Comparison of ENCODE assay signal across 17 cellular contexts in the genomic region with DNA sequence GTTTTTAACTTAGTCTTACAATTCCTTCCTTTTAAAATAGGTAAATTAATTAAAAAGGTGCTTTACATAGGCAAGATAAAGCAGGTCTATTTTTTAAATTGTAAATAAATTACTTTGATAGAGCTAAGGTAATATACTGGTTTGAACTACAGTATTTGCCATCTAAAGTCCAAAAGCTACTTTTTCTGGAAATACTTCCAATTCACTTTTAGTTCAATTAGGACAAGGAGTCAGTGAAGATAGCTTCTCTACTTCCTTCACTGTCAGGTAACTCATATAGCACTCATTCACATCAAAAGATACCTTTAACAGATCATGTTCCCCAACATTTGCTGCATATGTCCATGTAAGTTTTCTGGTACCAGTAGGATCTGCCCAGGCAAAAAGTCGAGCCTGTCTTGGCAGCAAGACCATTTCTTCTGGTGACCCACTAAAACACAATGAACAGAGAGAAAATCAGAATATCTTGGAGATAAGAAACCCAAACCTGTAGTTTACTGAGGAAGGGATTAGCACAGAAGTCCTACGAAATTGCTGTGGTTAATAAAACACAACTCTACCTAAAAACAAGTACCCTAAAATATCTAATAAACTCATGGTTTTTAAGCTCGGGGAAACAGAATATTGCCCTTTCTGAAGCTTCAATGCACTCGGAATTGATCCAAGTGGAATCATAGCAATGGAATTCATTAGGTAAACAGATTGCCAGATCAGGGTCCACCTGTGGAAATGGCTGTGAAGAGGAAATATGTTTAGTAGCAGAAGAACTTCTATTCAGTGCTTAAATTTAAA.
DNase-seq lines count a peak whose midpoint lies in the region; ATAC-seq, FAIRE-seq and TF ChIP-seq lines count a peak whose summit lies in the region.
"Had no signal": no experiment of that assay in that cellular context is flagged by ENCODE, and none has a peak within 500 bp of the region (broad histone marks: within the 10 kb centered on the region; RNA-seq: fewer than 3 reads in every experiment).

No MANE protein-coding gene starts in this region.

- H3K27me3 Mint-ChIP-seq in endothelial cell (ENCODE audit: unreplicated experiment) (no peaks in the 10 kb centered on the region), GM23338 (ENCODE audit: insufficient read depth, low read depth, poor library complexity) (peaks cover 1% of the 10 kb centered on the region)
- H3K27me3 Mint-ChIP-seq: B cell; CD4-positive, CD25-positive, alpha-beta regulatory T cell had no signal

- H3K9me2 ChIP-seq in GM23338 (ENCODE audit: insufficient read depth), result no peaks in the 10 kb centered on the region

- no peaks in the 10 kb centered on the region for H4K20me1 ChIP-seq in GM23338 (replicated peaks; ENCODE audit: insufficient read depth)

- no peak overlapping the region for H3K4me3 Mint-ChIP-seq in endothelial cell (ENCODE audit: unreplicated experiment)
- no peak overlapping the region for H3K4me3 Mint-ChIP-seq in GM23338
- H3K4me3 Mint-ChIP-seq: B cell; CD4-positive, CD25-positive, alpha-beta regulatory T cell had no signal

- DNase-seq in RWPE2 (ENCODE audit: low spot score), result no peak
- peak; percentile 29 for DNase-seq in kidney tubule cell (ENCODE audit: low spot score)
- peak; percentile 66 for DNase-seq in small intestine
- DNase-seq in endothelial cell (ENCODE audit: low spot score), result no peak
- no peak for DNase-seq in left colon
- DNase-seq in GM23338 (ENCODE audit: low spot score), result no peak
- DNase-seq: CD4-positive, CD25-positive, alpha-beta regulatory T cell; DMS53; H7; NCI-H146; NCI-H510A treated with DMSO at 0.1 percent for 48 hours; NCI-H82 had no signal

- H3K27ac ChIP-seq in HUES6 (ENCODE audit: low read depth, low read length) (0 out of 2 replicates have a peak overlapping the region, but pooled peaks have one; percentile 8), RWPE2 (ENCODE audit: poor library complexity, severe bottlenecking) (peak overlapping the region; percentile 46), small intestine (ENCODE audit: low read depth in 1 of 2, low read length in 1 of 2) (peak overlapping the region in 1 of 2 donors; percentile 20), GM23338 (ENCODE audit: low read depth) (no peak overlapping the region)
- H3K27ac ChIP-seq: SK-N-MC had no signal

- H3K27me3 ChIP-seq in HUES6 (ENCODE audit: control insufficient read depth, insufficient read depth, low read length) (no peaks in the 10 kb centered on the region), RWPE2 (ENCODE audit: insufficient read depth, poor library complexity, severe bottlenecking) (no peaks in the 10 kb centered on the region), small intestine (ENCODE audit: control insufficient read depth in 2 of 2, insufficient read depth in 2 of 2, low read length in 2 of 2) (no peaks in the 10 kb centered on the region), GM23338 (ENCODE audit: insufficient read depth) (no peaks in the 10 kb centered on the region)

- H3K36me3 Mint-ChIP-seq in endothelial cell (ENCODE audit: low read depth, unreplicated experiment) (no peaks in the 10 kb centered on the region), GM23338 (ENCODE audit: low read depth) (peaks cover 3% of the 10 kb centered on the region; the same call in 2 of the 3 replicates)

- TF ChIP-seq CTCF in RWPE2 (IDR thresholded peaks at IDR 0.05; ENCODE audit: poor library complexity, severe bottlenecking) (no peak), endothelial cell (IDR thresholded peaks at IDR 0.05; ENCODE audit: unreplicated experiment) (no peak), GM23338 (conservative IDR thresholded peaks at IDR 0.05; ENCODE audit: low read depth in 2 of 2) (no peak)

- FAIRE-seq in small intestine (lab: Jason Lieb, UNC), result no peak
- FAIRE-seq: GM19239 had no signal

- no peaks in the 10 kb centered on the region for H3K79me2 ChIP-seq in GM23338 (replicated peaks; ENCODE audit: insufficient read depth)

- H3K4me1 Mint-ChIP-seq in endothelial cell (ENCODE audit: unreplicated experiment) (no peaks in the 10 kb centered on the region), GM23338 (no peaks in the 10 kb centered on the region)
- H3K4me1 Mint-ChIP-seq: B cell had no signal

- no peak overlapping the region for H3K4me3 ChIP-seq in HUES6 (ENCODE audit: low read depth, low read length)
- no peak overlapping the region for H3K4me3 ChIP-seq in RWPE2 (ENCODE audit: severe bottlenecking)
- no peak overlapping the region for H3K4me3 ChIP-seq in small intestine (ENCODE audit: low read depth in 1 of 2, low read length in 2 of 2)
- no peak overlapping the region for H3K4me3 ChIP-seq in GM23338
- H3K4me3 ChIP-seq: SK-N-MC had no signal

- intact Hi-C loops in left colon (cut with DNase I, micrococcal nuclease), result no loop called here

- H3K9ac ChIP-seq in HUES6 (ENCODE audit: low read length), result no peak overlapping the region

- H3K4me1 ChIP-seq in HUES6 (ENCODE audit: control insufficient read depth, insufficient read depth, low read length) (no peaks in the 10 kb centered on the region), RWPE2 (ENCODE audit: insufficient read depth, poor library complexity, severe bottlenecking) (peaks cover 17% of the 10 kb centered on the region), small intestine (ENCODE audit: control insufficient read depth in 2 of 2, insufficient read depth in 1 of 2, low read depth in 1 of 2, low read length in 1 of 2) (no peaks in the 10 kb centered on the region), GM23338 (ENCODE audit: insufficient read depth) (no peaks in the 10 kb centered on the region)

- no peak overlapping the region for H3K27ac Mint-ChIP-seq in endothelial cell (ENCODE audit: unreplicated experiment)
- no peak overlapping the region for H3K27ac Mint-ChIP-seq in GM23338
- H3K27ac Mint-ChIP-seq: B cell had no signal

- ATAC-seq in RWPE2 (ENCODE audit: low read depth) (peak; percentile 92), left colon (no peak), GM23338 (no peak)
- ATAC-seq: Right ventricle myocardium inferior had no signal

- no peak overlapping the region for H3K4me2 ChIP-seq in GM23338

- H2AFZ ChIP-seq in GM23338, result no peak overlapping the region

- H3K36me3 ChIP-seq in HUES6 (ENCODE audit: control insufficient read depth, insufficient read depth, low read length), result no peaks in the 10 kb centered on the region; the same call in none of the 2 replicates
- peaks cover 52% of the 10 kb centered on the region for H3K36me3 ChIP-seq in RWPE2 (ENCODE audit: low read depth)
- H3K36me3 ChIP-seq in small intestine (ENCODE audit: control insufficient read depth in 2 of 2, insufficient read depth in 2 of 2, low read length in 2 of 2), result peaks cover 4 to 8% of the 10 kb centered on the region in 2 donors
- no peaks in the 10 kb centered on the region; the same call in none of the 2 replicates for H3K36me3 ChIP-seq in GM23338 (ENCODE audit: insufficient read depth)

- H3K9me3 ChIP-seq in HUES6 (ENCODE audit: control insufficient read depth, insufficient read depth, low read depth, low read length) (no peaks in the 10 kb centered on the region), RWPE2 (ENCODE audit: severe bottlenecking) (no peaks in the 10 kb centered on the region), small intestine (ENCODE audit: control insufficient read depth, low read depth) (no peaks in the 10 kb centered on the region)

- H3F3A ChIP-seq in GM23338 (replicated peaks; ENCODE audit: low read depth), result no peaks in the 10 kb centered on the region

- WGBS in small intestine, 3 donors, result 12 to 68% (median 41%) methylated on average over 4 of the region's 4 CpGs

- H3K9me3 Mint-ChIP-seq in endothelial cell (ENCODE audit: unreplicated experiment) (no peaks in the 10 kb centered on the region), GM23338 (no peaks in the 10 kb centered on the region)

TF ChIP-seq in GM23338, 12 proteins besides CTCF, POLR2A, EP300 and RAD21:
- TF ChIP-seq STAT1 (IDR thresholded peaks at IDR 0.05; ENCODE audit: unreplicated experiment) (no peak), EZH2 (IDR thresholded peaks at IDR 0.05; ENCODE audit: low read depth, unreplicated experiment) (no peak), JUNB (IDR thresholded peaks at IDR 0.05; ENCODE audit: unreplicated experiment) (no peak), EZH2phosphoT487 (IDR thresholded peaks at IDR 0.05; ENCODE audit: unreplicated experiment) (no peak)

Comparison
In these comparisons a context has a peak if more than half of its experiments do, and no peak if none do; other contexts are left out.
1. DNase-seq: peak in kidney tubule cell (single experiment) and small intestine (single experiment); none in RWPE2 (single experiment), endothelial cell (single experiment), left colon (0 of 2) and GM23338 (single experiment).